In genomic region chr2:206713770-206714169, GRCh38 we compare ENCODE assay signal across 16 cellular contexts. TPM values are rescaled to one million over a fixed set of nuclear protein-coding genes. Genes with fewer than 3 reads are reported as not detected.
DNase-seq lines count a peak whose midpoint lies in the region; ATAC-seq, FAIRE-seq and TF ChIP-seq lines count a peak whose summit lies in the region.
"Had no signal": no experiment of that assay in that cellular context is flagged by ENCODE, and none has a peak within 500 bp of the region (broad histone marks: within the 10 kb centered on the region; RNA-seq: fewer than 3 reads in every experiment).

No MANE protein-coding gene starts in this region.

- no peak for DNase-seq in GM18507 (ENCODE audit: extremely low spot score, insufficient read length, low read depth)
- peak; percentile 2 for DNase-seq in fibroblast of the aortic adventitia (ENCODE audit: low read depth)
- no peak for DNase-seq in stimulated activated CD4-positive, alpha-beta T cell treated with anti-CD3 and anti-CD28 coated beads, Interleukin-4, amount 100 ng/mL, for 4 hours
- DNase-seq in NK-92 treated with Interleukin-12 subunit alpha and Interleukin-12 subunit beta, amount 100 ng/mL, for 24 hours (lab: John Stamatoyannopoulos, UW): no peak
- DNase-seq: COR-L47, kidney, NCI-H526, T1000 had no signal

- H3K4me3 ChIP-seq in fibroblast of the aortic adventitia (ENCODE audit: low read depth, low read length): no peak overlapping the region

- TF ChIP-seq CTCF in fibroblast of the aortic adventitia (IDR thresholded peaks at IDR 0.05; ENCODE audit: insufficient read depth, low read length): no peak

- peak; percentile 85 for ATAC-seq in GM21717 (IDR thresholded peaks at IDR 0.05; ENCODE audit: unreplicated experiment)
- ATAC-seq in HG03442 (IDR thresholded peaks at IDR 0.05; ENCODE audit: unreplicated experiment): peak; percentile 73
- no peak for ATAC-seq in SK-N-SH treated with all-trans-retinoic acid at 6 μM for 48 hours
- no peak for ATAC-seq in GM21619 (IDR thresholded peaks at IDR 0.05; ENCODE audit: unreplicated experiment)

- peak; percentile 44 for FAIRE-seq in GM18507 (lab: Jason Lieb, UNC)
- FAIRE-seq: kidney had no signal

TF ChIP-seq in SK-N-SH treated with all-trans-retinoic acid at 6 μM for 48 hours, 23 proteins besides CTCF, POLR2A, EP300 and RAD21:
- no peak for TF ChIP-seq CSRNP3 (CRISPR knock-in tag; IDR thresholded peaks at IDR 0.05)
- no peak for TF ChIP-seq SNAI2 (CRISPR knock-in tag; IDR thresholded peaks at IDR 0.05)
- TF ChIP-seq RARB (CRISPR knock-in tag; IDR thresholded peaks at IDR 0.05): no peak
- no peak for TF ChIP-seq PATZ1 (CRISPR knock-in tag; IDR thresholded peaks at IDR 0.05; ENCODE audit: borderline replicate concordance)
- TF ChIP-seq ISL1 (CRISPR knock-in tag; IDR thresholded peaks at IDR 0.05): no peak
- TF ChIP-seq CREB5 (CRISPR knock-in tag; IDR thresholded peaks at IDR 0.05; ENCODE audit: low read depth): no peak
- TF ChIP-seq ESRRG (CRISPR knock-in tag; IDR thresholded peaks at IDR 0.05): no peak
- no peak for TF ChIP-seq ZNF8 (CRISPR knock-in tag; IDR thresholded peaks at IDR 0.05)
- no peak for TF ChIP-seq ZFP30 (CRISPR knock-in tag; IDR thresholded peaks at IDR 0.05)

RNA-seq across cellular contexts. Expression of gene DYTN, which starts 4.4 kb away (rescaled TPM):
- total RNA-seq in fibroblast of the aortic adventitia (ENCODE audit: low replicate concordance): not detected in 2 replicates
- total RNA-seq: cardiac septum, fibroblast of lung, kidney, MCF 10A, osteocyte had no signal

RNA-seq across cellular contexts. Expression of gene MDH1B, which starts 51.4 kb away (rescaled TPM):
- 0.81 and 15.1 TPM in 2 replicates for total RNA-seq in fibroblast of the aortic adventitia (ENCODE audit: low replicate concordance)

RNA-seq across cellular contexts. Expression of gene FASTKD2, which starts 51.6 kb away (rescaled TPM):
- 36.4 and 56.1 TPM in 2 replicates for total RNA-seq in fibroblast of the aortic adventitia (ENCODE audit: low replicate concordance)

Comparison
In these comparisons a context has a peak if more than half of its experiments do, and no peak if none do; other contexts are left out.
1. ATAC-seq: peak in GM21717 (single experiment) and HG03442 (single experiment); none in SK-N-SH treated with all-trans-retinoic acid at 6 μM for 48 hours (single experiment) and GM21619 (single experiment).